Comparison of ENCODE assay signal across 8 cellular contexts in genomic region chr22:50583294-50583865, GRCh38. TPM values are rescaled to one million over a fixed set of nuclear protein-coding genes. Genes with fewer than 3 reads are reported as not detected.
DNase-seq lines count a peak whose midpoint lies in the region; ATAC-seq, FAIRE-seq and TF ChIP-seq lines count a peak whose summit lies in the region.

No MANE protein-coding gene starts in this region.

- intact Hi-C loops in HCT116 (cut with micrococcal nuclease) (loop anchor here (2.0 kb wide), 1 partner anchor 29 kb away; no protein-coding TSS in a partner anchor), ovary (cut with DNase I) (no loop called here)

- WGBS in ovary, 3 donors, result 4 to 5% (median 5%) methylated on average over 36 to 37 of the region's 37 CpGs

- no TSS peak for BruUV-seq in HCT116 (replicated peaks; lab: Mats Ljungman, UMichigan)

- H3K4me3 ChIP-seq in HCT116 (replicated peaks in 1 of 2; ENCODE audit: low read depth in 1 of 2, low read length in 2 of 2) (peak overlapping the region; percentile 86 to 90), RWPE2 (ENCODE audit: severe bottlenecking) (peak overlapping the region; percentile 79), fibroblast of mammary gland (ENCODE audit: control insufficient read depth, low read depth, low read length) (peak overlapping the region; percentile 73), ovary (peak overlapping the region; percentile 86)

- no peaks in the 10 kb centered on the region for H4K20me1 ChIP-seq in HCT116 (ENCODE audit: insufficient read depth)

- no peak for DNase-seq in HCT116 (ENCODE audit: low read depth, low spot score)
- DNase-seq in RWPE2 (ENCODE audit: low spot score), result no peak
- no peak for DNase-seq in fibroblast of mammary gland (ENCODE audit: low read depth)
- no peak for DNase-seq in ovary
- DNase-seq in RCC 7860 (ENCODE audit: low spot score), result no peak
- DNase-seq in NCI-H146 treated with DMSO at 0.1 percent for 48 hours (lab: John Stamatoyannopoulos, UW; ENCODE audit: unreplicated experiment), result no peak
- DNase-seq in GM10248 (ENCODE audit: extremely low spot score), result no peak

- H3K4me2 ChIP-seq in HCT116 (ENCODE audit: low read length), result peak overlapping the region; percentile 97

- peak overlapping the region; percentile 99 for H3K27ac ChIP-seq in HCT116 (ENCODE audit: low read depth, low read length)
- peak overlapping the region; percentile 69 for H3K27ac ChIP-seq in RWPE2 (ENCODE audit: poor library complexity, severe bottlenecking)
- H3K27ac ChIP-seq in ovary, result peak overlapping the region in 1 of 2 donors; percentile 94

- FAIRE-seq in RCC 7860 (lab: Jason Lieb, UNC), result no peak

- H3K36me3 ChIP-seq in HCT116 (ENCODE audit: control insufficient read depth in 1 of 2, insufficient read depth in 2 of 2, low read length in 2 of 2), result no peaks in the 10 kb centered on the region; a peak in 1 of 4 replicates
- H3K36me3 ChIP-seq in RWPE2 (ENCODE audit: low read depth), result peaks cover 27% of the 10 kb centered on the region
- H3K36me3 ChIP-seq in ovary, result no peaks in the 10 kb centered on the region

- H3K4me1 ChIP-seq in HCT116 (ENCODE audit: control insufficient read depth in 1 of 2, insufficient read depth in 2 of 2, low read length in 2 of 2) (peaks cover 5 to 28% of the 10 kb centered on the region in 2 experiments), RWPE2 (ENCODE audit: insufficient read depth, poor library complexity, severe bottlenecking) (peaks cover 4% of the 10 kb centered on the region), ovary (ENCODE audit: insufficient read depth) (peaks cover 7% of the 10 kb centered on the region)

- TF ChIP-seq POLR2A in GM18505 (IDR thresholded peaks at IDR 0.05; ENCODE audit: borderline replicate concordance, extremely low read depth, insufficient read depth, insufficient read length) (no peak), HCT116 (IDR thresholded peaks at IDR 0.05; ENCODE audit: borderline replicate concordance, extremely low read depth, insufficient read depth, insufficient read length) (no peak), ovary (IDR thresholded peaks at IDR 0.05) (no peak)

- peaks cover 17% of the 10 kb centered on the region; the same call in 1 of the 2 replicates for H3K79me2 ChIP-seq in HCT116 (ENCODE audit: insufficient read depth, low read length)

- no peak for TF ChIP-seq EP300 in ovary (IDR thresholded peaks at IDR 0.05)

- RAD21 ChIA-PET in HCT116 (lab: Charles Lee; ENCODE audit: low non-redundant PET in 1 of 2, low total read pairs in 2 of 2, uncharacterized antibody in 2 of 2, unreplicated experiment in 2 of 2), result no interaction called here

- peak overlapping the region; percentile 90 for H3K9ac ChIP-seq in HCT116 (ENCODE audit: low read length)

- no peaks in the 10 kb centered on the region for H3K9me2 ChIP-seq in HCT116 (ENCODE audit: insufficient read depth)

- CTCF ChIA-PET in HCT116 (lab: Charles Lee) (interaction anchor here (1.4 to 1.6 kb wide), 2 partner anchors 21 to 37 kb away, joined by 3 to 4 read pairs; partner anchors contain the start of gene SYCE3), GM10248 (lab: Yijun Ruan, JAX) (interaction anchor here (1.4 kb wide), 1 partner anchor 110 kb away, joined by 3 read pairs; no protein-coding TSS in a partner anchor)

- POLR2A ChIA-PET in HCT116 (lab: Charles Lee), result interaction anchor here (1.3 to 2.1 kb wide), 2 partner anchors 21 to 58 kb away, joined by 8 read pairs; partner anchors contain the start of genes SCO2 and SYCE3
- POLR2A ChIA-PET in GM10248 (lab: Yijun Ruan, JAX), result no interaction called here

- H2AFZ ChIP-seq in HCT116 (ENCODE audit: low read depth, low read length, poor library complexity, severe bottlenecking), result no peak overlapping the region

- peak; percentile 30 for ATAC-seq in GM18505 (IDR thresholded peaks at IDR 0.05; ENCODE audit: unreplicated experiment)
- peak; percentile 41 for ATAC-seq in HCT116
- ATAC-seq in RWPE2 (ENCODE audit: low read depth), result peak; percentile 39

- H3K9me3 ChIP-seq in HCT116 (ENCODE audit: control insufficient read depth in 1 of 2, insufficient read depth in 1 of 2, low read depth in 1 of 2, low read length in 2 of 2) (no peaks in the 10 kb centered on the region), RWPE2 (ENCODE audit: severe bottlenecking) (no peaks in the 10 kb centered on the region), ovary (no peaks in the 10 kb centered on the region)

- no peaks in the 10 kb centered on the region for H3K27me3 ChIP-seq in HCT116 (ENCODE audit: insufficient read depth, low read length)
- H3K27me3 ChIP-seq in RWPE2 (ENCODE audit: insufficient read depth, poor library complexity, severe bottlenecking), result no peaks in the 10 kb centered on the region
- no peaks in the 10 kb centered on the region for H3K27me3 ChIP-seq in ovary

- TF ChIP-seq CTCF in HCT116 (IDR thresholded peaks at IDR 0.05 in 2 of 3, conservative IDR thresholded peaks at IDR 0.05 in 1 of 3; ENCODE audit: borderline replicate concordance in 1 of 3, insufficient read depth in 1 of 3, low read depth in 2 of 3, low read length in 2 of 3), result no peak
- no peak for TF ChIP-seq CTCF in RWPE2 (IDR thresholded peaks at IDR 0.05; ENCODE audit: poor library complexity, severe bottlenecking)
- no peak for TF ChIP-seq CTCF in fibroblast of mammary gland (conservative IDR thresholded peaks at IDR 0.05; ENCODE audit: control insufficient read depth, insufficient read depth, low read depth, low read length)
- TF ChIP-seq CTCF in ovary (IDR thresholded peaks at IDR 0.05), result no peak
- TF ChIP-seq CTCF in GM10248 (IDR thresholded peaks at IDR 0.05; ENCODE audit: control extremely low read depth, extremely low read depth, low read depth, missing control alignments), result no peak

- TF ChIP-seq RAD21 in HCT116 (IDR thresholded peaks at IDR 0.05; ENCODE audit: low read depth), result no peak

TF ChIP-seq in HCT116, 20 proteins besides CTCF, POLR2A, EP300 and RAD21 (continues in another document):
- TF ChIP-seq SIN3A (IDR thresholded peaks at IDR 0.05; ENCODE audit: low read depth) (0 out of 2 replicates have a peak, but pooled peaks have one; percentile 40), YY1 (IDR thresholded peaks at IDR 0.05; ENCODE audit: extremely low read depth, insufficient replicate concordance, low read depth, low read length) (no peak), EZH2 (IDR thresholded peaks at IDR 0.05) (no peak), EZH2phosphoT487 (IDR thresholded peaks at IDR 0.05; ENCODE audit: borderline replicate concordance) (no peak), ZBTB33 (IDR thresholded peaks at IDR 0.05; ENCODE audit: extremely low read depth, insufficient replicate concordance, low read length) (no peak), ZFX (IDR thresholded peaks at IDR 0.05) (peak; percentile 89), SP1 (IDR thresholded peaks at IDR 0.05; ENCODE audit: low read depth) (no peak), ATF3 (IDR thresholded peaks at IDR 0.05) (no peak), POLR2AphosphoS5 (IDR thresholded peaks at IDR 0.05; ENCODE audit: low read depth, low read length) (no peak)

RNA-seq across cellular contexts. Expression of gene CHKB, which starts 0.7 kb away (rescaled TPM):
- total RNA-seq in HCT116 (2021; ENCODE audit: unreplicated experiment), result 55.1 TPM
- polyA plus RNA-seq in HCT116 (2012), result 35.5 and 42.0 TPM in 2 replicates
- total RNA-seq in ovary, result 10 to 100 TPM; 34.9 to 73.2 (median 48.8) TPM
- 10 to 100 TPM; 42.2 to 44.2 TPM for polyA plus RNA-seq in ovary

RNA-seq across cellular contexts. Expression of gene CPT1B, which starts 5.2 kb away (rescaled TPM):
- total RNA-seq in HCT116 (2021; ENCODE audit: unreplicated experiment) (35.1 TPM), ovary (10 to 100 TPM in 1 of 7 donors, 1 to 10 TPM in 6; 3.6 to 10.6 (median 5.2) TPM)
- polyA plus RNA-seq in HCT116 (2012), result 23.4 and 28.1 TPM in 2 replicates
- polyA plus RNA-seq in ovary, result 1 to 10 TPM; 2.5 to 4.2 TPM

RNA-seq across cellular contexts. Expression of gene MAPK8IP2, which starts 17.2 kb away (rescaled TPM):
- 6.4 TPM for total RNA-seq in HCT116 (2021; ENCODE audit: unreplicated experiment)
- 2.1 and 2.6 TPM in 2 replicates for polyA plus RNA-seq in HCT116 (2012)
- total RNA-seq in ovary, result 10 to 100 TPM in 4 of 7 donors, 1 to 10 TPM in 3; 5.0 to 28.4 (median 13.2) TPM
- polyA plus RNA-seq in ovary, result 1 to 10 TPM; 1.1 to 6.0 TPM

RNA-seq across cellular contexts. Expression of gene SYCE3, which starts 20.7 kb away (rescaled TPM):
- total RNA-seq in HCT116 (2021; ENCODE audit: unreplicated experiment), result not detected
- polyA plus RNA-seq in HCT116 (2012), result 3.2 and 3.9 TPM in 2 replicates
- total RNA-seq in ovary, result not detected
- not detected for polyA plus RNA-seq in ovary

RNA-seq across cellular contexts. Expression of gene KLHDC7B, which starts 37.7 kb away (rescaled TPM):
- total RNA-seq in HCT116 (2021; ENCODE audit: unreplicated experiment) (0.69 TPM), ovary (under 1 TPM in 5 of 7 donors, not detected in 2; 0.10 to 0.12 (median 0.10) TPM)
- 3.3 and 4.7 TPM in 2 replicates for polyA plus RNA-seq in HCT116 (2012)
- under 1 TPM; 0.04 to 0.13 TPM for polyA plus RNA-seq in ovary
